In genomic region chr9:134793281-134793680, GRCh38 we compare ENCODE assay signal across 17 cellular contexts.
DNase-seq lines count a peak whose midpoint lies in the region; TF ChIP-seq lines count a peak whose summit lies in the region.
"Had no signal": no experiment of that assay in that cellular context is flagged by ENCODE, and none has a peak within 500 bp of the region (broad histone marks: within the 10 kb centered on the region; RNA-seq: fewer than 3 reads in every experiment).

No MANE protein-coding gene starts in this region.

- TF ChIP-seq CTCF in BJ (IDR thresholded peaks at IDR 0.05; ENCODE audit: insufficient read depth, low read depth, low read length) (no peak), astrocyte of the spinal cord (IDR thresholded peaks at IDR 0.05; ENCODE audit: low read depth, low read length) (no peak)

- in situ Hi-C loops in astrocyte of the spinal cord (cut with HindIII; ENCODE audit: low sequenced_read_pairs), result no loop called here

- H3K4me3 ChIP-seq in BJ (ENCODE audit: low read depth, low read length) (no peak overlapping the region), astrocyte of the spinal cord (ENCODE audit: low read depth, low read length) (no peak overlapping the region)
- H3K4me3 ChIP-seq: A549, GM23248, SJSA1 had no signal

- peaks cover 52% of the 10 kb centered on the region for H3K36me3 ChIP-seq in BJ (ENCODE audit: control insufficient read depth, insufficient read depth, low read length)

- CTCF ChIA-PET in BJ (lab: Yijun Ruan, JAX), result interaction anchor here (1.2 to 1.4 kb wide), 2 partner anchors 9 to 340 kb away, joined by 3 to 5 read pairs; no protein-coding TSS in a partner anchor

- POLR2A ChIA-PET in BJ (lab: Charles Lee), result no interaction called here

- H3K27me3 ChIP-seq in BJ (ENCODE audit: control insufficient read depth, insufficient read depth, low read length), result no peaks in the 10 kb centered on the region
- H3K27me3 ChIP-seq: SJSA1 had no signal

- DNase-seq in BJ (ENCODE audit: low read depth), result peak; percentile 39
- DNase-seq in NCI-H2171 (lab: John Stamatoyannopoulos, UW), result peak; percentile 73
- DNase-seq in astrocyte of the spinal cord (ENCODE audit: low read depth, low spot score), result peak; percentile 46
- DNase-seq in fibroblast of gingiva (ENCODE audit: low read depth), result peak; percentile 70
- DNase-seq in glomerular visceral epithelial cell (ENCODE audit: extremely low spot score), result no peak
- DNase-seq in DMS79 (lab: John Stamatoyannopoulos, UW), result no peak
- no peak for DNase-seq in medulla oblongata (ENCODE audit: extremely low spot score)
- no peak for DNase-seq in NCI-H146 (lab: John Stamatoyannopoulos, UW)
- DNase-seq: AML-193; CD4-positive, CD25-positive, alpha-beta regulatory T cell; DMS79 treated with DMSO at 0.1 percent for 48 hours; GF-D8; GM23248; NCI-H1436 treated with DMSO at 0.1 percent for 48 hours; NCI-H2107 had no signal

Comparison
In these comparisons a context has a peak if more than half of its experiments do, and no peak if none do; other contexts are left out.
1. DNase-seq: peak in BJ (single experiment), NCI-H2171 (single experiment), astrocyte of the spinal cord (single experiment) and fibroblast of gingiva (single experiment); none in glomerular visceral epithelial cell (single experiment), DMS79 (single experiment), medulla oblongata (single experiment) and NCI-H146 (single experiment).